Comparison of ENCODE assay signal across 8 cellular contexts in the genomic region with DNA sequence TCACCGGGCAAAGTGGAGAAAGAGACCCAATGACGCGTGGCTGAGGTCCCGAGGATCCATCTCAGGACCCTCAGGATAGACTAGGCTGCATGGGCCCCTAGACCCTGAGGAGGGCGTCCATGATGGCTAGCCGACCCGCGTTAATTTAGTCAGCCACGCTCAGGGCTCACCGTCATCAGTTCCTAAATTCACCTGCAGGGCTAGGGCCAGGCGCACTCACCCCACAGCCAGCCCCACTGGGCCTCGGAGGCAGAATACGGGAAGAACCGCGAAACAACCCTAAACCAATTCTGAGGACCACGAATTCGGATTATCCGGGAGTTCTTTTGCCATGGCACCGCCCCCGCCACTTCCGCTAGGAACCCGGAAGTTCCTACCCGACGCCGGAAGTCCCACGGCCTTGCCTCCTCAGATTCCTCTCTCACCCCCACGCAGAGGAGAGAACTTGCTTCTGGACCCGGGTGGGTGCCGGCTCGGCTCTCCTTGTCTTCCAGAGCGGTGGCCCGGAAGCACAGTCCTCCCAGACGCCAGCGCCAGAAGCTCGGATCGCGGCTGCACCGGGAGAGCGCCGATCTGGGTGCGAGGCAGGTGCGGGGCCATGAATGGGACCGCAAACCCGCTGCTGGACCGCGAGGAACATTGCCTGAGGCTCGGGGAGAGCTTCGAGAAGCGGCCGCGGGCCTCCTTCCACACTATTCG. TPM values are rescaled to one million over a fixed set of nuclear protein-coding genes. Genes with fewer than 3 reads are reported as not detected.
A peak's percentile ranks its signal among the peaks of the same experiment; 100 is the strongest.
DNase-seq lines count a peak whose midpoint lies in the region; ATAC-seq and TF ChIP-seq lines count a peak whose summit lies in the region.

EAF1 (plus strand) TSS at position 417 of the 699 bp plus-strand sequence; CDS start at position 599, 182 bp downstream.
METTL6 (minus strand) TSS at position 363 of the 699 bp plus-strand sequence. CDS start 1,033 bp downstream, outside the sequence.

- peak within 1 kb of the TSS; percentile 56 to 100 (median 95) for H3K4me3 ChIP-seq in dorsolateral prefrontal cortex
- H3K4me3 ChIP-seq in lower leg skin (ENCODE audit: low read depth, poor library complexity, severe bottlenecking): peak within 1 kb of the TSS; percentile 97

- peak in 35 of 56 donors; percentile 4 to 50 (median 23) for TF ChIP-seq CTCF in dorsolateral prefrontal cortex (IDR thresholded peaks at IDR 0.05 in 54 of 56, conservative IDR thresholded peaks at IDR 0.05 in 2 of 56; ENCODE audit: low read depth in 1 of 56, partially characterized antibody in 56 of 56)
- no peak for TF ChIP-seq CTCF in lower leg skin (IDR thresholded peaks at IDR 0.05)

- peak; percentile 95 for ATAC-seq in HG03432 (IDR thresholded peaks at IDR 0.05; ENCODE audit: unreplicated experiment)

- H3K27ac ChIP-seq in dorsolateral prefrontal cortex: peak within 1 kb of the TSS in 55 of 59 donors; percentile 23 to 93 (median 73)

- 0% methylated on average over 47 to 52 of the region's 52 CpGs for WGBS in lower leg skin, 2 donors

- intact Hi-C loops in dorsolateral prefrontal cortex (cut with DNase I) (no loop called here), lower leg skin (cut with DNase I; ENCODE audit: low total_unique reads) (no loop called here)

- no peaks in the 10 kb centered on the region for H3K27me3 ChIP-seq in dorsolateral prefrontal cortex

- DNase-seq in AG20443 (ENCODE audit: low spot score) (peak; percentile 93), NCI-H774 (lab: John Stamatoyannopoulos, UW) (peak; percentile 74), dorsolateral prefrontal cortex (peak; percentile 78 to 93 (median 88)), lower leg skin (ENCODE audit: low spot score in 2 of 2) (peak; percentile 71 to 97)
- peak; percentile 79 to 80 for DNase-seq in activated CD4-positive, alpha-beta T cell treated with anti-CD3 and anti-CD28 coated beads, Interleukin-2, amount 50 U/mL, for 4 hours
- peak; percentile 81 to 89 for DNase-seq in stimulated activated CD4-positive, alpha-beta T cell treated with anti-CD3 and anti-CD28 coated beads, Interleukin-4, amount 100 ng/mL, for 48 hours (ENCODE audit: low read depth in 2 of 2)

- peak; percentile 85 for TF ChIP-seq POLR2A in GM19099 (IDR thresholded peaks at IDR 0.05; ENCODE audit: extremely low read depth, insufficient read length, low read depth)
- no peak for TF ChIP-seq POLR2A in lower leg skin (IDR thresholded peaks at IDR 0.05)

RNA-seq across cellular contexts. Expression of gene EAF1, which starts in this region (rescaled TPM):
- total RNA-seq in dorsolateral prefrontal cortex: 10 to 100 TPM; 16.3 to 47.5 (median 29.1) TPM
- 10 to 100 TPM; 18.3 to 35.5 (median 28.2) TPM for total RNA-seq in lower leg skin

RNA-seq across cellular contexts. Expression of gene METTL6, which starts in this region (rescaled TPM):
- total RNA-seq in dorsolateral prefrontal cortex: 10 to 100 TPM; 26.5 to 44.4 (median 34.0) TPM
- 10 to 100 TPM in 1 of 4 donors, 1 to 10 TPM in 3; 4.9 to 15.2 (median 7.9) TPM for total RNA-seq in lower leg skin

Comparison
In these comparisons a context has a peak if more than half of its experiments do, and no peak if none do; other contexts are left out.
1. Peak in every context shown above with its lines: DNase-seq, ATAC-seq, H3K4me3 ChIP-seq and H3K27ac ChIP-seq.
2. CTCF ChIP-seq: peak in dorsolateral prefrontal cortex (35 of 56); none in lower leg skin (0 of 3).